Comparison of ENCODE assay signal across 2 cellular contexts in the genomic region with DNA sequence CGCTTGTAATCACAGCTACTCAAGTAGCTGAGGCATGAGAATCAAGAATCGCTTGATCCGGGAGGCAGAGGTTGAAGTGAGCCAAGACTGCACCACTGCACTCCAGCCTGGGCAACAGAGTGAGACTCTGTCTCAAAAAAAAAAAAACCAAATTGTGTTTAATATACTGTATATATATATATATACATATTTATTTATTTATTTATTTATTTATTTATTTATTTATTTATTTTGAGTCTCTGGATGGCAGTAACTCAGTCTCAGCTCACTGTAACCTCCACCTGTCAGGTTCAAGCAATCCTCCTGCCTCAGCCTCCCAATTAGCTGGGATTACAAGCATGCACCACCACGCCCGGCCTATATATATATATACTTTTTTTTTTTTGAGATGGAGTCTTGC. TPM values are rescaled to one million over a fixed set of nuclear protein-coding genes. Genes with fewer than 3 reads are reported as not detected.
"Had no signal": no experiment of that assay in that cellular context is flagged by ENCODE, and none has a peak within 500 bp of the region (broad histone marks: within the 10 kb centered on the region; RNA-seq: fewer than 3 reads in every experiment).

No MANE protein-coding gene starts in this region.

RNA-seq across cellular contexts. Expression of a gene that starts 14.8 kb away (rescaled TPM):
- total RNA-seq: OCI-LY7, SK-MEL-5 had no signal
